Comparison of ENCODE assay signal across 22 cellular contexts in genomic region chr1:93109578-93109977, GRCh38.
"Had no signal": no experiment of that assay in that cellular context is flagged by ENCODE, and none has a peak within 500 bp of the region (broad histone marks: within the 10 kb centered on the region; RNA-seq: fewer than 3 reads in every experiment).

No MANE protein-coding gene starts in this region.

- H3K27me3 Mint-ChIP-seq: activated CD4-positive, alpha-beta memory T cell treated with anti-CD3 and anti-CD28 coated beads for 36 hours; activated CD8-positive, alpha-beta memory T cell treated with anti-CD3 and anti-CD28 coated beads, Interleukin-2, amount 10 ng/mL, durations not matched to agents 7 days and 5 days; brain; stimulated activated naive CD8-positive, alpha-beta T cell treated with anti-CD3 and anti-CD28 coated beads, Interleukin-15, amount 100 ng/mL, for 72 hours had no signal

- ATAC-seq: activated CD8-positive, alpha-beta memory T cell treated with anti-CD3 and anti-CD28 coated beads, Interleukin-2, amount 10 ng/mL, durations not matched to agents 7 days and 5 days; lower lobe of right lung; right cardiac atrium; stimulated activated naive CD8-positive, alpha-beta T cell treated with anti-CD3 and anti-CD28 coated beads, Interleukin-15, amount 100 ng/mL, for 72 hours had no signal

- H3K4me1 ChIP-seq: prostate gland, suprapubic skin had no signal

- DNase-seq: activated CD4-positive, alpha-beta memory T cell treated with anti-CD3 and anti-CD28 coated beads for 36 hours; activated CD4-positive, alpha-beta T cell treated with anti-CD3 and anti-CD28 coated beads for 1 hour; activated CD8-positive, alpha-beta memory T cell treated with anti-CD3 and anti-CD28 coated beads, Interleukin-2, amount 10 ng/mL, durations not matched to agents 7 days and 5 days; activated naive CD4-positive, alpha-beta T cell treated with anti-CD3 and anti-CD28 coated beads for 36 hours; activated T-cell treated with anti-CD3 and anti-CD28 coated beads, Interleukin-2, amount 50 U/mL, for 1 hour; erythroblast; foreskin melanocyte; glutamatergic neuron; hypothalamus; islet precursor cell; lower lobe of right lung; occipital lobe; right cardiac atrium; stimulated activated naive CD8-positive, alpha-beta T cell treated with anti-CD3 and anti-CD28 coated beads, Interleukin-15, amount 100 ng/mL, for 72 hours; T-helper 2 cell; transverse colon had no signal

- H3K27ac Mint-ChIP-seq: activated CD4-positive, alpha-beta memory T cell treated with anti-CD3 and anti-CD28 coated beads for 36 hours; activated CD8-positive, alpha-beta memory T cell treated with anti-CD3 and anti-CD28 coated beads, Interleukin-2, amount 10 ng/mL, durations not matched to agents 7 days and 5 days; activated naive CD4-positive, alpha-beta T cell treated with anti-CD3 and anti-CD28 coated beads for 36 hours; brain; stimulated activated naive CD8-positive, alpha-beta T cell treated with anti-CD3 and anti-CD28 coated beads, Interleukin-15, amount 100 ng/mL, for 72 hours had no signal

- H3K27ac ChIP-seq: coronary artery, lower lobe of right lung, prostate gland, skin epidermis, suprapubic skin, VCaP had no signal

- H3K36me3 ChIP-seq: prostate gland had no signal

- H3K4me3 Mint-ChIP-seq: activated CD4-positive, alpha-beta memory T cell treated with anti-CD3 and anti-CD28 coated beads for 36 hours; activated CD8-positive, alpha-beta memory T cell treated with anti-CD3 and anti-CD28 coated beads, Interleukin-2, amount 10 ng/mL, durations not matched to agents 7 days and 5 days; activated naive CD4-positive, alpha-beta T cell treated with anti-CD3 and anti-CD28 coated beads for 36 hours; brain; stimulated activated naive CD8-positive, alpha-beta T cell treated with anti-CD3 and anti-CD28 coated beads, Interleukin-15, amount 100 ng/mL, for 72 hours had no signal

- H3K4me3 ChIP-seq: coronary artery, lower lobe of right lung, prostate gland, skin epidermis, suprapubic skin, transverse colon had no signal

- H3K27me3 ChIP-seq: suprapubic skin, transverse colon had no signal

- H3K9me3 ChIP-seq: lower lobe of right lung, prostate gland, suprapubic skin, transverse colon had no signal
